1 cellular context compared by ENCODE assay signal in the genomic region with DNA sequence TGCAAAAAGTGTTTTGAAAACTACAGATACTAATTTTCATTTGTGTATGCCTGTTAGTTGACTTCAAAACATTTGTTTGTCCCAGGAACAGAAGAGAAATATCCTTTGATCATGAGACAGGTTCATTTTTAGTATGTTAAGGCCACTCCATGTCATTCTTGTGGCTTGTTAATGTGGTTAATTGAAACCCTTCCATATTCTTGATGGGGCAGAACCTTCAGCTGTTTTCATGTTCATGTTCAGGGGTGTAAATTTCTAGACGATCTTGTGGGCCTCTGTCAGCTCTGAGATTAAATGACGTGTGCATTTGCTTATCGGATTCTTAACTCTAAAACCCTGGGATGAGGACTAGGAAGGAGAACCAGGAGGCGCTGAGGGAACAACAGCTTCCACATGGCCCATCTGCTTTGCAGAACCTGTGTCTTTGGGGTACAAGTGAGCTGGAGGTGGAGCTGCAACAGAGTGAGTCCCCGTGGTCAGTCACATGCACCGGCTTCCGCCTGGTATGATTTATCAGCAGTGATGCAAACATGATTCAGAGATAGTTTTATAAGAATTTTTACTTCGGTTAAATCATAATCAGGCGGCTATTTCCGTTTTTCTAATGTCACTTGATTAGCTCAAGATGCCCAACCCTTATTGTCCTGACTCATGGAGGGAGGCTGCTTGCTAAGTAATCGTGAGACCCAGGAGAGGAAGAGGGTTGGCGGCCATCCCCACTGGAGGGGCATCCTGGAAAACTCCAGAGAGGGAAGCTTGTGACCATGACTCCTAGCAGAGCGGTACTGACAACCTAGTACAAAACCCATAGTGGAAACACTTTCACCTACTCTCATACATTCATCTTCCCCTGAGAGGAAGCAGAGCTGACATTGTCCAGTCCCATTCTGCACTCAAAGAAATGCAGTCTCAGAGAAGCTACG.
TF ChIP-seq lines count a peak whose summit lies in the region.

No MANE protein-coding gene starts in this region.

TF ChIP-seq in IMR-90, 13 proteins besides CTCF, POLR2A, EP300 and RAD21 (continued from another document):
- TF ChIP-seq, protein P1, sequence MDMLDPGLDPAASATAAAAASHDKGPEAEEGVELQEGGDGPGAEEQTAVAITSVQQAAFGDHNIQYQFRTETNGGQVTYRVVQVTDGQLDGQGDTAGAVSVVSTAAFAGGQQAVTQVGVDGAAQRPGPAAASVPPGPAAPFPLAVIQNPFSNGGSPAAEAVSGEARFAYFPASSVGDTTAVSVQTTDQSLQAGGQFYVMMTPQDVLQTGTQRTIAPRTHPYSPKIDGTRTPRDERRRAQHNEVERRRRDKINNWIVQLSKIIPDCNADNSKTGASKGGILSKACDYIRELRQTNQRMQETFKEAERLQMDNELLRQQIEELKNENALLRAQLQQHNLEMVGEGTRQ (IDR thresholded peaks at IDR 0.05; ENCODE audit: low read depth, low read length) = peak; percentile 93
- TF ChIP-seq RCOR1 (IDR thresholded peaks at IDR 0.05; ENCODE audit: insufficient replicate concordance, low read length) = no peak
- TF ChIP-seq, protein P2, sequence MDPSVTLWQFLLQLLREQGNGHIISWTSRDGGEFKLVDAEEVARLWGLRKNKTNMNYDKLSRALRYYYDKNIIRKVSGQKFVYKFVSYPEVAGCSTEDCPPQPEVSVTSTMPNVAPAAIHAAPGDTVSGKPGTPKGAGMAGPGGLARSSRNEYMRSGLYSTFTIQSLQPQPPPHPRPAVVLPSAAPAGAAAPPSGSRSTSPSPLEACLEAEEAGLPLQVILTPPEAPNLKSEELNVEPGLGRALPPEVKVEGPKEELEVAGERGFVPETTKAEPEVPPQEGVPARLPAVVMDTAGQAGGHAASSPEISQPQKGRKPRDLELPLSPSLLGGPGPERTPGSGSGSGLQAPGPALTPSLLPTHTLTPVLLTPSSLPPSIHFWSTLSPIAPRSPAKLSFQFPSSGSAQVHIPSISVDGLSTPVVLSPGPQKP (IDR thresholded peaks at IDR 0.05; ENCODE audit: borderline replicate concordance, low read depth, low read length) = no peak
- no peak; the same call in 1 of the 2 replicates for TF ChIP-seq MAFK (IDR thresholded peaks at IDR 0.05; ENCODE audit: low read depth, low read length)
- peak; percentile 83 for TF ChIP-seq CEBPB (IDR thresholded peaks at IDR 0.05; ENCODE audit: low read depth, low read length)
- TF ChIP-seq CHD1 (IDR thresholded peaks at IDR 0.05; ENCODE audit: low read depth, low read length) = no peak
- no peak for TF ChIP-seq MAZ (IDR thresholded peaks at IDR 0.05; ENCODE audit: borderline replicate concordance, low read depth, low read length)
- TF ChIP-seq BHLHE40 (IDR thresholded peaks at IDR 0.05; ENCODE audit: low read depth, low read length) = peak; percentile 84
- peak; percentile 41; the same call in 1 of the 2 replicates for TF ChIP-seq NFE2L2 (IDR thresholded peaks at IDR 0.05; ENCODE audit: low read depth, low read length)
- peak; percentile 62 for TF ChIP-seq FOS (IDR thresholded peaks at IDR 0.05; ENCODE audit: low read depth, low read length)
